ENCODE assay signal across 14 cellular contexts in the genomic region with DNA sequence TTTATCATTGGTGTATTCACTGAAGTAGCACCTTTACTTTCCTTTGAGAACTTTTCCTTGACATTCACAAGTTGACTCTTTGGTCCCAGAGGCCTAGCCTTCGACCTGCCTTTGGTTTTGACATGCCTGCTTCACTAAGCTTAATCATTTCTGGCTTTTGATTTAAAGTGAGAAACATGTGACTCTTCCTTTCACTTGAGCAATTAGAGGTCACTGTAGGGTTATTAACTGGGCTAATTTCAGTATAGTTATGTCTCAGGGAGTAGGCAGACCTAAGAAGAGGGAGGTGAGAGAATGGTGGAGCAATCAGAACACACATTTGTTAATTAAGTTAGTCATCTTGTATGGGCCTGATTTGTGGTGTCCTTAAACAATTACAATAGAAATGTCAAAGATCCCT.
DNase-seq lines count a peak whose midpoint lies in the region; ATAC-seq and TF ChIP-seq lines count a peak whose summit lies in the region.
"Had no signal": no experiment of that assay in that cellular context is flagged by ENCODE, and none has a peak within 500 bp of the region (broad histone marks: within the 10 kb centered on the region; RNA-seq: fewer than 3 reads in every experiment).

No MANE protein-coding gene starts in this region.

- no peak for TF ChIP-seq CTCF in GM10248 (IDR thresholded peaks at IDR 0.05; ENCODE audit: control extremely low read depth, extremely low read depth, low read depth, missing control alignments)

- POLR2A ChIA-PET in GM10248 (lab: Yijun Ruan, JAX) = no interaction called here

- CTCF ChIA-PET in GM10248 (lab: Yijun Ruan, JAX) = interaction anchor here (0.8 to 1.0 kb wide), 2 partner anchors 10 to 32 kb away, joined by 3 read pairs; no protein-coding TSS in a partner anchor

- DNase-seq in GM10248 (ENCODE audit: extremely low spot score) = peak; percentile 3
- DNase-seq in LoVo (ENCODE audit: low spot score) = no peak
- DNase-seq in hepatic stellate cell (ENCODE audit: low spot score) = no peak
- DNase-seq in epidermal melanocyte (ENCODE audit: insufficient read length, low spot score) = no peak
- no peak for DNase-seq in NCI-H187 (lab: John Stamatoyannopoulos, UW)
- DNase-seq: activated CD8-positive, alpha-beta T cell treated with anti-CD3 and anti-CD28 coated beads, Interleukin-2, amount 10 ng/mL, durations not matched to agents 7 days and 5 days; activated naive CD4-positive, alpha-beta T cell treated with Interleukin-2 at 50 U/mL for 16 hours; COR-L47; lower lobe of right lung; NCI-H1092 treated with DMSO at 0.1 percent for 48 hours; NCI-H526 had no signal

- ATAC-seq in GM19324 (IDR thresholded peaks at IDR 0.05; ENCODE audit: low FRiP score, unreplicated experiment) (peak; percentile 74), HG02610 (IDR thresholded peaks at IDR 0.05; ENCODE audit: unreplicated experiment) (peak; percentile 87), HG03159 (IDR thresholded peaks at IDR 0.05; ENCODE audit: unreplicated experiment) (peak; percentile 87)
- ATAC-seq: activated CD8-positive, alpha-beta T cell treated with anti-CD3 and anti-CD28 coated beads, Interleukin-2, amount 10 ng/mL, durations not matched to agents 7 days and 5 days; lower lobe of right lung had no signal
